Comparison of ENCODE assay signal across 8 cellular contexts in genomic region chr4:499563-499962, GRCh38. TPM values are rescaled to one million over a fixed set of nuclear protein-coding genes. Genes with fewer than 3 reads are reported as not detected.
DNase-seq lines count a peak whose midpoint lies in the region; ATAC-seq, FAIRE-seq and TF ChIP-seq lines count a peak whose summit lies in the region.

No MANE protein-coding gene starts in this region.

- POLR2A ChIA-PET in H1 (lab: Charles Lee; ENCODE audit: partially characterized antibody): interaction anchor here (0.7 to 3.8 kb wide), 10 partner anchors 9 to 161 kb away, joined by 3 to 30 read pairs (median 4); partner anchors contain the start of genes TMEM271 and ZNF141
- POLR2A ChIA-PET in GM10248 (lab: Yijun Ruan, JAX): no interaction called here

- no peaks in the 10 kb centered on the region for H3K9me2 ChIP-seq in Loucy (replicated peaks; ENCODE audit: low read depth, low read length)

- H3K9ac ChIP-seq in Loucy (ENCODE audit: low read depth, low read length, poor library complexity, severe bottlenecking): peak overlapping the region; percentile 93
- peak overlapping the region; percentile 88 to 96 (median 92) for H3K9ac ChIP-seq in H1 (replicated peaks in 1 of 4; ENCODE audit: extremely low read depth in 1 of 4, low read depth in 3 of 4, low read length in 3 of 4)

- TF ChIP-seq CTCF in Loucy (conservative IDR thresholded peaks at IDR 0.05; ENCODE audit: low read length) (no peak), H1 (IDR thresholded peaks at IDR 0.05; ENCODE audit: control extremely low read depth in 1 of 3, insufficient read depth in 1 of 3, low read depth in 1 of 3, low read length in 3 of 3) (no peak), GM10248 (IDR thresholded peaks at IDR 0.05; ENCODE audit: control extremely low read depth, extremely low read depth, low read depth, missing control alignments) (no peak)

- peak overlapping the region; percentile 99 for H4K8ac ChIP-seq in H1 (ENCODE audit: extremely low read depth, insufficient read depth, low read length)

- H3K4me1 ChIP-seq in Loucy (ENCODE audit: insufficient read depth, low read length, poor library complexity, severe bottlenecking): peaks cover 29% of the 10 kb centered on the region
- peaks cover 0 to 8% (median 4%) of the 10 kb centered on the region in 4 experiments; a peak in 3 of 7 replicates for H3K4me1 ChIP-seq in H1 (replicated peaks in 1 of 4; ENCODE audit: control insufficient read depth in 3 of 4, insufficient read depth in 4 of 4, low read length in 3 of 4)
- H3K4me1 ChIP-seq in neuron (ENCODE audit: insufficient read depth, low read length): peaks cover 8% of the 10 kb centered on the region

- H3K23me2 ChIP-seq in H1 (ENCODE audit: low read depth, low read length): peaks cover 4% of the 10 kb centered on the region; the same call in 1 of the 2 replicates

- ATAC-seq in GM18909 (IDR thresholded peaks at IDR 0.05; ENCODE audit: poor library complexity, unreplicated experiment): peak; percentile 3
- ATAC-seq in GM19395 (IDR thresholded peaks at IDR 0.05; ENCODE audit: unreplicated experiment): no peak
- ATAC-seq in GM21381 (IDR thresholded peaks at IDR 0.05; ENCODE audit: unreplicated experiment): no peak

- H3K9me3 ChIP-seq in Loucy (ENCODE audit: insufficient read depth, low read depth, low read length) (no peaks in the 10 kb centered on the region), H1 (ENCODE audit: insufficient read depth in 2 of 2, low read depth in 1 of 2, low read length in 1 of 2) (peaks cover 0 to 7% of the 10 kb centered on the region in 2 experiments; a peak in 1 of 4 replicates), neuron (ENCODE audit: low read length) (peaks cover 18% of the 10 kb centered on the region)

- no peak for TF ChIP-seq RAD21 in H1 (IDR thresholded peaks at IDR 0.05 in 1 of 2, conservative IDR thresholded peaks at IDR 0.05 in 1 of 2; ENCODE audit: low read depth in 2 of 2, low read length in 2 of 2)

- H2BK15ac ChIP-seq in H1 (ENCODE audit: low read length): no peak overlapping the region

- H3K27ac ChIP-seq in H1 (ENCODE audit: low read depth, low read length): peak overlapping the region; percentile 80

- H4K20me1 ChIP-seq in Loucy (ENCODE audit: insufficient read depth, low read length, poor library complexity, severe bottlenecking): peaks cover 11% of the 10 kb centered on the region
- peaks cover 0 to 2% of the 10 kb centered on the region in 2 experiments for H4K20me1 ChIP-seq in H1 (replicated peaks in 1 of 2; ENCODE audit: control insufficient read depth in 1 of 2, insufficient read depth in 2 of 2, low read length in 2 of 2)

- peak overlapping the region; percentile 88 for H3K4me2 ChIP-seq in Loucy (ENCODE audit: low read depth, low read length, poor library complexity, severe bottlenecking)
- peak overlapping the region; percentile 87 to 93 for H3K4me2 ChIP-seq in H1 (ENCODE audit: insufficient read depth in 1 of 2, low read depth in 2 of 2, low read length in 2 of 2)

- H2BK12ac ChIP-seq in H1 (ENCODE audit: low read depth, low read length): no peak overlapping the region

- H2AK5ac ChIP-seq in H1 (ENCODE audit: low read depth, low read length): no peak overlapping the region

- H3K79me2 ChIP-seq in Loucy (ENCODE audit: insufficient read depth, low read length): peaks cover 73% of the 10 kb centered on the region
- H3K79me2 ChIP-seq in H1 (ENCODE audit: control insufficient read depth in 1 of 2, insufficient read depth in 2 of 2, low read length in 2 of 2): peaks cover 6 to 62% of the 10 kb centered on the region in 2 experiments

- no peak overlapping the region for H4K91ac ChIP-seq in H1 (replicated peaks; ENCODE audit: insufficient read length, low read length)

- H3K27me3 ChIP-seq in Loucy (ENCODE audit: insufficient read depth, low read length, poor library complexity, severe bottlenecking) (no peaks in the 10 kb centered on the region), H1 (replicated peaks in 1 of 4; ENCODE audit: control insufficient read depth in 3 of 4, extremely low read depth in 1 of 4, insufficient read depth in 3 of 4, low read length in 3 of 4) (no peaks in the 10 kb centered on the region), neuron (ENCODE audit: insufficient read depth, low read length) (no peaks in the 10 kb centered on the region)

- H4K5ac ChIP-seq in H1 (ENCODE audit: insufficient read length, low read depth, low read length): no peak overlapping the region

- H2BK5ac ChIP-seq in H1 (ENCODE audit: low read depth, low read length): no peak overlapping the region; the same call in 1 of the 2 replicates

- H3K23ac ChIP-seq in H1 (ENCODE audit: insufficient read length): no peak overlapping the region

- H2BK120ac ChIP-seq in H1 (replicated peaks; ENCODE audit: low read depth, low read length): no peak overlapping the region

- H3K36me3 ChIP-seq in Loucy (ENCODE audit: insufficient read depth, low read length) (no peaks in the 10 kb centered on the region), H1 (ENCODE audit: control insufficient read depth in 2 of 4, insufficient read depth in 4 of 4, low read length in 3 of 4) (peaks cover 4 to 28% (median 19%) of the 10 kb centered on the region in 4 experiments; a peak in 7 of 8 replicates), neuron (ENCODE audit: insufficient read depth, low read length) (peaks cover 43% of the 10 kb centered on the region)

- H3F3A ChIP-seq in Loucy (ENCODE audit: low read depth): no peaks in the 10 kb centered on the region

- no peak for TF ChIP-seq POLR2A in H1 (IDR thresholded peaks at IDR 0.05; ENCODE audit: control extremely low read depth in 1 of 2, low read depth in 2 of 2, low read length in 2 of 2)

- no peak for DNase-seq in H1 (ENCODE audit: low read depth in 1 of 2, low spot score in 2 of 2)
- DNase-seq in GM10248 (ENCODE audit: extremely low spot score): no peak
- no peak for DNase-seq in DMS153 (lab: John Stamatoyannopoulos, UW)

- 4% methylated on average over 15 of the region's 15 CpGs; no CpG with 5 or more reads in 1 of the 2 experiments for WGBS in H1 (ENCODE audit: extremely low coverage in 1 of 2, insufficient coverage in 1 of 2, insufficient read length in 1 of 2, insufficient replicate concordance in 2 of 2, low coverage in 1 of 2, low lambda C conversion rate in 2 of 2, missing lambda C conversion rate in 1 of 2), 2 experiments

- peaks cover 9% of the 10 kb centered on the region; the same call in 1 of the 2 replicates for H3K79me1 ChIP-seq in H1 (ENCODE audit: low read depth, low read length)

- peak overlapping the region; percentile 96 for H2AFZ ChIP-seq in Loucy (ENCODE audit: low read length)
- H2AFZ ChIP-seq in H1 (ENCODE audit: low read length): no peak overlapping the region
- H2AFZ ChIP-seq in neuron (ENCODE audit: low read depth, low read length): peak overlapping the region; percentile 51

- H3K4ac ChIP-seq in H1 (replicated peaks; ENCODE audit: insufficient read length, low read depth, low read length): no peak overlapping the region

- peak overlapping the region; percentile 92 for H3K4me3 ChIP-seq in Loucy (ENCODE audit: low read length, poor library complexity, severe bottlenecking)
- H3K4me3 ChIP-seq in H1 (ENCODE audit: extremely low read depth in 1 of 4, insufficient read depth in 2 of 4, low read depth in 3 of 4, low read length in 4 of 4): peak overlapping the region; percentile 74 to 87 (median 85)
- peak overlapping the region; percentile 89 for H3K4me3 ChIP-seq in neuron (ENCODE audit: low read length)

- H2BK20ac ChIP-seq in H1 (ENCODE audit: low read length): no peak overlapping the region

- CTCF ChIA-PET in H1 (lab: Charles Lee; ENCODE audit: partially characterized antibody) (no interaction called here), GM10248 (lab: Yijun Ruan, JAX) (no interaction called here)

- FAIRE-seq in H1 (lab: Jason Lieb, UNC): no peak

- TF ChIP-seq EP300 in H1 (IDR thresholded peaks at IDR 0.05; ENCODE audit: borderline replicate concordance in 1 of 2, low read depth in 2 of 2, low read length in 2 of 2): no peak

- no peak overlapping the region for H3K18ac ChIP-seq in H1 (ENCODE audit: extremely low read depth, low read length)

- no peak overlapping the region for H3K14ac ChIP-seq in H1 (ENCODE audit: insufficient read length)

- no peak overlapping the region for H3K56ac ChIP-seq in H1 (replicated peaks; ENCODE audit: insufficient read length, low read depth, low read length)

TF ChIP-seq in H1, 55 proteins besides CTCF, POLR2A, EP300 and RAD21 (continues in another document):
- no peak for TF ChIP-seq SAP30 (IDR thresholded peaks at IDR 0.05; ENCODE audit: insufficient read depth, insufficient replicate concordance, low read length)
- no peak for TF ChIP-seq SUZ12 (IDR thresholded peaks at IDR 0.05; ENCODE audit: low read length)
- TF ChIP-seq RFX5 (IDR thresholded peaks at IDR 0.05; ENCODE audit: borderline replicate concordance, low read depth, low read length): no peak
- no peak for TF ChIP-seq SIRT6 (IDR thresholded peaks at IDR 0.05; ENCODE audit: low read length)
- no peak for TF ChIP-seq EGR1 (IDR thresholded peaks at IDR 0.05; ENCODE audit: borderline replicate concordance, low read depth, low read length)
- TF ChIP-seq JUN (IDR thresholded peaks at IDR 0.05; ENCODE audit: low read depth, low read length): no peak
- TF ChIP-seq BACH1 (IDR thresholded peaks at IDR 0.05; ENCODE audit: low read length): no peak
- no peak for TF ChIP-seq NANOG (IDR thresholded peaks at IDR 0.05; ENCODE audit: insufficient read depth, low read depth, low read length, poor library complexity, severe bottlenecking)
- no peak for TF ChIP-seq CEBPB (IDR thresholded peaks at IDR 0.05; ENCODE audit: low read depth, low read length)

RNA-seq across cellular contexts. Expression of gene PIGG, which starts 0.6 kb away (rescaled TPM):
- total RNA-seq in H1 (2021; fragmentation: NEBNext Ultra II Directional; extraction: Animal tissue kit (Norgen Biotek cat#: 25700)): 34.8 and 42.2 TPM in 2 replicates
- 43.3 and 52.9 TPM in 2 replicates for polyA plus RNA-seq in H1 (2011; rRNA removed)
- polyA plus RNA-seq in H1 (2011; cell fraction: cytosol; rRNA removed): 39.8 TPM
- polyA plus RNA-seq in H1 (2011; cell fraction: nucleus; rRNA removed): 197 TPM
- 35.5 to 46.7 TPM (median 39.9 TPM) in 4 replicates for polyA plus RNA-seq in H1 (2012, experiment 1 of 2)
- polyA plus RNA-seq in H1 (2012, experiment 2 of 2): 8.4 TPM
- 31.4 TPM for polyA plus RNA-seq in H1 (2013, experiment 1 of 2)
- 26.6 TPM for polyA plus RNA-seq in H1 (2013, experiment 2 of 2)
- polyA minus RNA-seq in H1 (2011; rRNA and poly(A)+ RNA removed): 50.7 and 55.8 TPM in 2 replicates
- polyA minus RNA-seq in H1 (2011; cell fraction: cytosol; rRNA and poly(A)+ RNA removed): 29.0 TPM
- polyA minus RNA-seq in H1 (2011; cell fraction: nucleus; rRNA and poly(A)+ RNA removed): 87.1 TPM

RNA-seq across cellular contexts. Expression of gene ZNF721, which starts 0.6 kb away (rescaled TPM):
- 110 and 117 TPM in 2 replicates for total RNA-seq in H1 (2021; fragmentation: NEBNext Ultra II Directional; extraction: Animal tissue kit (Norgen Biotek cat#: 25700))
- 7.1 and 12.6 TPM in 2 replicates for polyA plus RNA-seq in H1 (2011; rRNA removed)
- polyA plus RNA-seq in H1 (2011; cell fraction: cytosol; rRNA removed): 12.4 TPM
- 23.3 TPM for polyA plus RNA-seq in H1 (2011; cell fraction: nucleus; rRNA removed)
- 28.1 to 47.0 TPM (median 35.0 TPM) in 4 replicates for polyA plus RNA-seq in H1 (2012, experiment 1 of 2)
- 2.6 TPM for polyA plus RNA-seq in H1 (2012, experiment 2 of 2)
- polyA plus RNA-seq in H1 (2013, experiment 1 of 2): 53.5 TPM
- 47.5 TPM for polyA plus RNA-seq in H1 (2013, experiment 2 of 2)
- 77.0 and 86.2 TPM in 2 replicates for polyA minus RNA-seq in H1 (2011; rRNA and poly(A)+ RNA removed)
- 42.8 TPM for polyA minus RNA-seq in H1 (2011; cell fraction: cytosol; rRNA and poly(A)+ RNA removed)
- 287 TPM for polyA minus RNA-seq in H1 (2011; cell fraction: nucleus; rRNA and poly(A)+ RNA removed)
